In the genomic region with DNA sequence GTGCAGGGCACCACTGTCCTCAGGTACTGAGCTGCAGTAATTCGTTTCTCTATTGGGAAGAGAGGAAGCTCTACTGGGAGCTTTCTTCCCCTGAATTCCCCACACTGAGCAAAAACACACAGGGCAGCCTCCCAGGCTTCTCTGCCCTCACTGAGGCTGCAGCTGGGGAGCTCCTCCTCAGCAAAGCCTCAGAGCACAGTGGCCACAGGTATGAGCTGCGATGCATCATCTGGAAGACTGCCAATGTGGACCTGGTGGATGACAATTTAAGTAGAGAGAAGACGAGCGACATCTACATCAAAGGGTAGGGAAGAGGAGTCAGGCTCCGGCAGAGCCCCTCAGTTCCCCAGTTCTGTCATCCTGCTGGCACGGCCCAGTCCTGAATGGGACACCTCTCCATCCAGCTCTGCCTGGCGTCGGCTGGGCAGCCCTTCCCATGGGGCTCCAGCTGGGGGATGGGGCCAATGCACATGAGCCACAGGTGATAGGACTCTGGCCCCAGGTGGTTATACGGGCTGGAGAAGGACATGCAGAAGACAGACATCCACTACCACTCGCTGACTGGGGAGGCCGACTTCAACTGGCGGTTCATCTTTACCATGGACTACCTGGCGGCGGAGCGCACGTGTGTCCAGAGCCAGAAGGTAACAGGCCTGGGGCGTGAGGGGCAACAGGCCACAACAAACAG, we compare ENCODE assay signal across 2 cellular contexts.
A peak's percentile ranks its signal among the peaks of the same experiment; 100 is the strongest.
TF ChIP-seq lines count a peak whose summit lies in the region.

No MANE protein-coding gene starts in this region.

TF ChIP-seq in HepG2, 621 proteins besides CTCF, POLR2A, EP300 and RAD21:
- TF ChIP-seq ZNF253 (CRISPR knock-in tag; IDR thresholded peaks at IDR 0.05; ENCODE audit: borderline replicate concordance) = no peak
- TF ChIP-seq NCOA2 (CRISPR knock-in tag; IDR thresholded peaks at IDR 0.05) = no peak
- TF ChIP-seq RBM22 (optimal IDR thresholded peaks at IDR 0.05; ENCODE audit: low read length) = peak; percentile 80
- TF ChIP-seq AGO2 (optimal IDR thresholded peaks at IDR 0.05; ENCODE audit: low read depth, low read length) = peak; percentile 39
- TF ChIP-seq, protein P1, sequence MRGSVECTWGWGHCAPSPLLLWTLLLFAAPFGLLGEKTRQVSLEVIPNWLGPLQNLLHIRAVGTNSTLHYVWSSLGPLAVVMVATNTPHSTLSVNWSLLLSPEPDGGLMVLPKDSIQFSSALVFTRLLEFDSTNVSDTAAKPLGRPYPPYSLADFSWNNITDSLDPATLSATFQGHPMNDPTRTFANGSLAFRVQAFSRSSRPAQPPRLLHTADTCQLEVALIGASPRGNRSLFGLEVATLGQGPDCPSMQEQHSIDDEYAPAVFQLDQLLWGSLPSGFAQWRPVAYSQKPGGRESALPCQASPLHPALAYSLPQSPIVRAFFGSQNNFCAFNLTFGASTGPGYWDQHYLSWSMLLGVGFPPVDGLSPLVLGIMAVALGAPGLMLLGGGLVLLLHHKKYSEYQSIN (CRISPR knock-in tag; IDR thresholded peaks at IDR 0.05; ENCODE audit: borderline replicate concordance) = no peak

TF ChIP-seq in GM23338, 12 proteins besides CTCF, POLR2A, EP300 and RAD21:
- TF ChIP-seq ETS1 (IDR thresholded peaks at IDR 0.05) = no peak
- no peak for TF ChIP-seq EZH2phosphoT487 (IDR thresholded peaks at IDR 0.05; ENCODE audit: unreplicated experiment)
- TF ChIP-seq EZH2 (IDR thresholded peaks at IDR 0.05; ENCODE audit: low read depth, unreplicated experiment) = no peak
- TF ChIP-seq CREB1 (CRISPR knock-in tag; IDR thresholded peaks at IDR 0.05; ENCODE audit: low read depth) = no peak
